In genomic region chr9:126612329-126612812, GRCh38 we compare ENCODE assay signal across 1 cellular context.
TF ChIP-seq lines count a peak whose summit lies in the region.

No MANE protein-coding gene starts in this region.

TF ChIP-seq in GM23338, 12 proteins besides CTCF, POLR2A, EP300 and RAD21 (continued from another document):
- TF ChIP-seq, protein P1, sequence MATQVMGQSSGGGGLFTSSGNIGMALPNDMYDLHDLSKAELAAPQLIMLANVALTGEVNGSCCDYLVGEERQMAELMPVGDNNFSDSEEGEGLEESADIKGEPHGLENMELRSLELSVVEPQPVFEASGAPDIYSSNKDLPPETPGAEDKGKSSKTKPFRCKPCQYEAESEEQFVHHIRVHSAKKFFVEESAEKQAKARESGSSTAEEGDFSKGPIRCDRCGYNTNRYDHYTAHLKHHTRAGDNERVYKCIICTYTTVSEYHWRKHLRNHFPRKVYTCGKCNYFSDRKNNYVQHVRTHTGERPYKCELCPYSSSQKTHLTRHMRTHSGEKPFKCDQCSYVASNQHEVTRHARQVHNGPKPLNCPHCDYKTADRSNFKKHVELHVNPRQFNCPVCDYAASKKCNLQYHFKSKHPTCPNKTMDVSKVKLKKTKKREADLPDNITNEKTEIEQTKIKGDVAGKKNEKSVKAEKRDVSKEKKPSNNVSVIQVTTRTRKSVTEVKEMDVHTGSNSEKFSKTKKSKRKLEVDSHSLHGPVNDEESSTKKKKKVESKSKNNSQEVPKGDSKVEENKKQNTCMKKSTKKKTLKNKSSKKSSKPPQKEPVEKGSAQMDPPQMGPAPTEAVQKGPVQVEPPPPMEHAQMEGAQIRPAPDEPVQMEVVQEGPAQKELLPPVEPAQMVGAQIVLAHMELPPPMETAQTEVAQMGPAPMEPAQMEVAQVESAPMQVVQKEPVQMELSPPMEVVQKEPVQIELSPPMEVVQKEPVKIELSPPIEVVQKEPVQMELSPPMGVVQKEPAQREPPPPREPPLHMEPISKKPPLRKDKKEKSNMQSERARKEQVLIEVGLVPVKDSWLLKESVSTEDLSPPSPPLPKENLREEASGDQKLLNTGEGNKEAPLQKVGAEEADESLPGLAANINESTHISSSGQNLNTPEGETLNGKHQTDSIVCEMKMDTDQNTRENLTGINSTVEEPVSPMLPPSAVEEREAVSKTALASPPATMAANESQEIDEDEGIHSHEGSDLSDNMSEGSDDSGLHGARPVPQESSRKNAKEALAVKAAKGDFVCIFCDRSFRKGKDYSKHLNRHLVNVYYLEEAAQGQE (IDR thresholded peaks at IDR 0.05; ENCODE audit: unreplicated experiment) = no peak
- TF ChIP-seq ZNF331 (CRISPR knock-in tag; IDR thresholded peaks at IDR 0.05; ENCODE audit: low read depth) = no peak
- no peak for TF ChIP-seq JUNB (IDR thresholded peaks at IDR 0.05; ENCODE audit: unreplicated experiment)
- TF ChIP-seq, protein P2, sequence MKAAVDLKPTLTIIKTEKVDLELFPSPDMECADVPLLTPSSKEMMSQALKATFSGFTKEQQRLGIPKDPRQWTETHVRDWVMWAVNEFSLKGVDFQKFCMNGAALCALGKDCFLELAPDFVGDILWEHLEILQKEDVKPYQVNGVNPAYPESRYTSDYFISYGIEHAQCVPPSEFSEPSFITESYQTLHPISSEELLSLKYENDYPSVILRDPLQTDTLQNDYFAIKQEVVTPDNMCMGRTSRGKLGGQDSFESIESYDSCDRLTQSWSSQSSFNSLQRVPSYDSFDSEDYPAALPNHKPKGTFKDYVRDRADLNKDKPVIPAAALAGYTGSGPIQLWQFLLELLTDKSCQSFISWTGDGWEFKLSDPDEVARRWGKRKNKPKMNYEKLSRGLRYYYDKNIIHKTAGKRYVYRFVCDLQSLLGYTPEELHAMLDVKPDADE (IDR thresholded peaks at IDR 0.05) = no peak
- TF ChIP-seq EZH2phosphoT487 (IDR thresholded peaks at IDR 0.05; ENCODE audit: unreplicated experiment) = no peak
